13 cellular contexts compared by ENCODE assay signal in genomic region chr3:30124435-30125390, GRCh38.
DNase-seq lines count a peak whose midpoint lies in the region; ATAC-seq and TF ChIP-seq lines count a peak whose summit lies in the region.
"Had no signal": no experiment of that assay in that cellular context is flagged by ENCODE, and none has a peak within 500 bp of the region (broad histone marks: within the 10 kb centered on the region; RNA-seq: fewer than 3 reads in every experiment).

No MANE protein-coding gene starts in this region.

- H4K20me1 ChIP-seq in neural progenitor cell (ENCODE audit: low read depth): no peaks in the 10 kb centered on the region

- no peak overlapping the region for H3K9ac ChIP-seq in neural progenitor cell

- H3K4me3 ChIP-seq in neural progenitor cell: no peak overlapping the region

- H3K9me3 Mint-ChIP-seq in neural progenitor cell: peaks cover 16% of the 10 kb centered on the region
- H3K9me3 Mint-ChIP-seq in activated T-cell treated with anti-CD3 and anti-CD28 coated beads, Interleukin-2, amount 50 U/mL, for 72 hours: peaks cover 3% of the 10 kb centered on the region in 2 donors

- peaks cover 9% of the 10 kb centered on the region for H3K4me1 Mint-ChIP-seq in neural progenitor cell
- H3K4me1 Mint-ChIP-seq in activated T-cell treated with anti-CD3 and anti-CD28 coated beads, Interleukin-2, amount 50 U/mL, for 72 hours (ENCODE audit: low read depth): no peaks in the 10 kb centered on the region

- H3K4me3 Mint-ChIP-seq in neural progenitor cell: no peak overlapping the region
- H3K4me3 Mint-ChIP-seq in activated T-cell treated with anti-CD3 and anti-CD28 coated beads, Interleukin-2, amount 50 U/mL, for 72 hours: no peak overlapping the region
- H3K4me3 Mint-ChIP-seq: memory B cell had no signal

- H3K27me3 ChIP-seq in neural progenitor cell: no peaks in the 10 kb centered on the region

- no peak overlapping the region for H3K4me2 ChIP-seq in neural progenitor cell

- H3K36me3 Mint-ChIP-seq in neural progenitor cell: peaks cover 3% of the 10 kb centered on the region
- H3K36me3 Mint-ChIP-seq in activated T-cell treated with anti-CD3 and anti-CD28 coated beads, Interleukin-2, amount 50 U/mL, for 72 hours (ENCODE audit: insufficient read depth in 2 of 2): peaks cover 0 to 3% of the 10 kb centered on the region in 2 donors
- H3K36me3 Mint-ChIP-seq: memory B cell had no signal

- H3K27me3 Mint-ChIP-seq in neural progenitor cell (ENCODE audit: insufficient read depth, low read depth): peaks cover 4% of the 10 kb centered on the region
- no peaks in the 10 kb centered on the region for H3K27me3 Mint-ChIP-seq in activated T-cell treated with anti-CD3 and anti-CD28 coated beads, Interleukin-2, amount 50 U/mL, for 72 hours (ENCODE audit: low read depth)

- H3K79me2 ChIP-seq in neural progenitor cell (ENCODE audit: low read depth): no peaks in the 10 kb centered on the region

- no peaks in the 10 kb centered on the region for H3K4me1 ChIP-seq in neural progenitor cell

- no peak overlapping the region for H2AFZ ChIP-seq in neural progenitor cell (replicated peaks)

- no peak overlapping the region for H3K27ac ChIP-seq in neural progenitor cell

- no peaks in the 10 kb centered on the region for H3K36me3 ChIP-seq in neural progenitor cell

- no peak for ATAC-seq in GM19455 (IDR thresholded peaks at IDR 0.05; ENCODE audit: unreplicated experiment)
- ATAC-seq in activated T-cell treated with anti-CD3 and anti-CD28 coated beads, Interleukin-2, amount 50 U/mL, for 72 hours (replicated peaks in 1 of 2): no peak
- ATAC-seq: activated CD4-positive, CD25-positive, alpha-beta regulatory T cell treated with anti-CD3 and anti-CD28 coated beads, Interleukin-2, amount 50 U/mL, for 24 hours had no signal

- DNase-seq in NCI-H1092 treated with DMSO at 0.1 percent for 48 hours (lab: John Stamatoyannopoulos, UW): peak; percentile 20
- no peak for DNase-seq in NCI-H1092 (lab: John Stamatoyannopoulos, UW)
- peak; percentile 49 for DNase-seq in NCI-H2029 (lab: John Stamatoyannopoulos, UW)
- DNase-seq in dermis blood vessel endothelial cell: peak; percentile 28
- peak; percentile 9 for DNase-seq in neural progenitor cell (ENCODE audit: low spot score)
- DNase-seq in activated naive CD4-positive, alpha-beta T cell treated with Interleukin-2 at 50 U/mL for 16 hours: no peak
- DNase-seq in activated T-cell treated with anti-CD3 and anti-CD28 coated beads, Interleukin-2, amount 50 U/mL, for 72 hours: no peak
- DNase-seq: foreskin melanocyte; NCI-H187; stimulated activated CD4-positive, alpha-beta T cell treated with anti-CD3 and anti-CD28 coated beads, Interleukin-4, amount 100 ng/mL, for 4 hours had no signal

- H3F3A ChIP-seq in neural progenitor cell (ENCODE audit: low read depth): no peaks in the 10 kb centered on the region

- no peak for TF ChIP-seq CTCF in neural progenitor cell (IDR thresholded peaks at IDR 0.05)

- H3K9me3 ChIP-seq in neural progenitor cell (ENCODE audit: low read depth): no peaks in the 10 kb centered on the region

- no peak overlapping the region for H3K27ac Mint-ChIP-seq in neural progenitor cell
- H3K27ac Mint-ChIP-seq in activated T-cell treated with anti-CD3 and anti-CD28 coated beads, Interleukin-2, amount 50 U/mL, for 72 hours: no peak overlapping the region
- H3K27ac Mint-ChIP-seq: memory B cell had no signal

Comparison
In these comparisons a context has a peak if more than half of its experiments do, and no peak if none do; other contexts are left out.
1. DNase-seq: peak in NCI-H1092 treated with DMSO at 0.1 percent for 48 hours (single experiment), NCI-H2029 (single experiment), dermis blood vessel endothelial cell (single experiment) and neural progenitor cell (single experiment); none in NCI-H1092 (single experiment), activated naive CD4-positive, alpha-beta T cell treated with Interleukin-2 at 50 U/mL for 16 hours (single experiment) and activated T-cell treated with anti-CD3 and anti-CD28 coated beads, Interleukin-2, amount 50 U/mL, for 72 hours (0 of 2).